In genomic region chr21:35987475-35987874, GRCh38 we compare ENCODE assay signal across 17 cellular contexts.
DNase-seq lines count a peak whose midpoint lies in the region; ATAC-seq and FAIRE-seq lines count a peak whose summit lies in the region.
"Had no signal": no experiment of that assay in that cellular context is flagged by ENCODE, and none has a peak within 500 bp of the region (broad histone marks: within the 10 kb centered on the region; RNA-seq: fewer than 3 reads in every experiment).

No MANE protein-coding gene starts in this region.

- no peak overlapping the region for H3K4me3 ChIP-seq in small intestine (ENCODE audit: low read depth in 1 of 2, low read length in 2 of 2)
- H3K4me3 ChIP-seq: K562 had no signal

- H3K4me1 ChIP-seq in small intestine (ENCODE audit: control insufficient read depth in 2 of 2, insufficient read depth in 1 of 2, low read depth in 1 of 2, low read length in 1 of 2): no peaks in the 10 kb centered on the region
- H3K4me1 ChIP-seq: BE2C had no signal

- H3K36me3 ChIP-seq in small intestine (ENCODE audit: control insufficient read depth in 2 of 2, insufficient read depth in 2 of 2, low read length in 2 of 2): no peaks in the 10 kb centered on the region
- H3K36me3 ChIP-seq: BE2C had no signal

- DNase-seq in NCI-H2029 (lab: John Stamatoyannopoulos, UW) (peak; percentile 38), NCI-H2029 treated with DMSO at 0.1 percent for 48 hours (lab: John Stamatoyannopoulos, UW) (no peak), NCI-H187 treated with DMSO at 0.1 percent for 48 hours (lab: John Stamatoyannopoulos, UW) (peak; percentile 39), left kidney (ENCODE audit: low read depth, low spot score) (peak; percentile 32), small intestine (peak; percentile 59), foreskin melanocyte (no peak), activated gamma-delta T cell treated with Interleukin-2 at 50 U/mL for 16 hours (no peak)
- DNase-seq: 8988T; BE2C; CD4-positive, alpha-beta memory T cell; DND-41; NCI-H446 treated with DMSO at 0.1 percent for 48 hours had no signal

- H3K27me3 Mint-ChIP-seq in activated T-helper 17 cell treated with anti-CD3 and anti-CD28 coated beads, Interleukin-2, amount 50 U/mL, for 72 hours: peaks cover 30% of the 10 kb centered on the region

- H3K9me3 Mint-ChIP-seq in activated T-helper 17 cell treated with anti-CD3 and anti-CD28 coated beads, Interleukin-2, amount 50 U/mL, for 72 hours: no peaks in the 10 kb centered on the region

- no peak overlapping the region for H3K4me3 Mint-ChIP-seq in activated T-helper 17 cell treated with anti-CD3 and anti-CD28 coated beads, Interleukin-2, amount 50 U/mL, for 72 hours
- H3K4me3 Mint-ChIP-seq: CD4-positive, alpha-beta memory T cell had no signal

- no peaks in the 10 kb centered on the region for H3K36me3 Mint-ChIP-seq in activated T-helper 17 cell treated with anti-CD3 and anti-CD28 coated beads, Interleukin-2, amount 50 U/mL, for 72 hours (ENCODE audit: low read depth)
- H3K36me3 Mint-ChIP-seq: CD4-positive, alpha-beta memory T cell had no signal

- FAIRE-seq in small intestine (lab: Jason Lieb, UNC): no peak
- FAIRE-seq: D721Med, G401.6, K562 had no signal

- WGBS in small intestine, 3 donors: 13 to 55% (median 36%) methylated on average over 5 of the region's 5 CpGs

- no peaks in the 10 kb centered on the region for H3K4me1 Mint-ChIP-seq in activated T-helper 17 cell treated with anti-CD3 and anti-CD28 coated beads, Interleukin-2, amount 50 U/mL, for 72 hours
- H3K4me1 Mint-ChIP-seq: CD4-positive, alpha-beta memory T cell had no signal

- ATAC-seq in activated T-helper 17 cell treated with anti-CD3 and anti-CD28 coated beads, Interleukin-2, amount 50 U/mL, for 72 hours (replicated peaks): no peak
- ATAC-seq: K562, Panc1 had no signal

- H3K27ac Mint-ChIP-seq in activated T-helper 17 cell treated with anti-CD3 and anti-CD28 coated beads, Interleukin-2, amount 50 U/mL, for 72 hours: no peak overlapping the region
- H3K27ac Mint-ChIP-seq: CD4-positive, alpha-beta memory T cell had no signal

- H3K27ac ChIP-seq in small intestine (ENCODE audit: low read depth in 1 of 2, low read length in 1 of 2): no peak overlapping the region

- no peaks in the 10 kb centered on the region for H3K27me3 ChIP-seq in small intestine (ENCODE audit: control insufficient read depth in 2 of 2, insufficient read depth in 2 of 2, low read length in 2 of 2)
- H3K27me3 ChIP-seq: BE2C had no signal

- H3K9me3 ChIP-seq in small intestine (ENCODE audit: control insufficient read depth, low read depth): no peaks in the 10 kb centered on the region
- H3K9me3 ChIP-seq: BE2C had no signal

Comparison
In these comparisons a context has a peak if more than half of its experiments do, and no peak if none do; other contexts are left out.
1. DNase-seq: peak in NCI-H2029 (single experiment), NCI-H187 treated with DMSO at 0.1 percent for 48 hours (single experiment), left kidney (single experiment) and small intestine (single experiment); none in NCI-H2029 treated with DMSO at 0.1 percent for 48 hours (single experiment), foreskin melanocyte (single experiment) and activated gamma-delta T cell treated with Interleukin-2 at 50 U/mL for 16 hours (single experiment).